Comparison of ENCODE assay signal across 18 cellular contexts in the genomic region with DNA sequence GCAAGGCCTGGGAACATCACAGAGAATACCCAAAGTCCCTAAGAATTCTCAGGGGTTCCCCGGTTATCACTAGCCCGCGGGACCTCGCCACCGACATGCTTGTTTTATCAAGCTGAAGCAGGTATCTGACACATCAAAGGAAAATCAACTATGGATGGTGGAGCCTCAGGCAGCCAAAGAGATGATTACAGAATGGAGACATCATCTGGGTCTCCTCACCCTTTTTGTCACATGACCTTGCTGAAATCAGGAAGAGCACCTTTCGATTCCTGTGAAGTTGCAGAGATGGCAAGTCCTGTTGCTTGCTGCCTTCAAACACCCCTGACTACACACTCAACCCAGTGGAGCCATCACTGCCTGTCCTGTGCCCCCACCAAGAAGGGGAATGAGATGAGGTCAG. TPM values are rescaled to one million over a fixed set of nuclear protein-coding genes. Genes with fewer than 3 reads are reported as not detected.
DNase-seq lines count a peak whose midpoint lies in the region; ATAC-seq and TF ChIP-seq lines count a peak whose summit lies in the region.
"Had no signal": no experiment of that assay in that cellular context is flagged by ENCODE, and none has a peak within 500 bp of the region (broad histone marks: within the 10 kb centered on the region; RNA-seq: fewer than 3 reads in every experiment).

No MANE protein-coding gene starts in this region.

- no peaks in the 10 kb centered on the region for H3K79me2 ChIP-seq in mammary epithelial cell (ENCODE audit: insufficient read depth, low read length)

- no peak for TF ChIP-seq CTCF in mammary epithelial cell (conservative IDR thresholded peaks at IDR 0.05 in 1 of 2, IDR thresholded peaks at IDR 0.05 in 1 of 2; ENCODE audit: extremely low read depth in 1 of 2, insufficient read depth in 1 of 2, low read depth in 1 of 2, low read length in 2 of 2)
- no peak for TF ChIP-seq CTCF in MCF 10A (IDR thresholded peaks at IDR 0.05; ENCODE audit: unreplicated experiment)

- no peaks in the 10 kb centered on the region for H3K9me3 Mint-ChIP-seq in MCF 10A (ENCODE audit: unreplicated experiment)
- H3K9me3 Mint-ChIP-seq in activated T-helper 1 cell treated with anti-CD3 and anti-CD28 coated beads, Interleukin-12 subunit alpha, Interleukin-12 subunit beta, Interleukin-2, Interleukin-4 antibody, amounts not matched to agents 30 ng/mL and 10 ng/mL and 1 ng/mL, durations not matched to agents 14 hours and 24 hours and 36 hours, result no peaks in the 10 kb centered on the region

- H3K27me3 Mint-ChIP-seq in MCF 10A (ENCODE audit: insufficient read depth, unreplicated experiment), result no peaks in the 10 kb centered on the region
- H3K27me3 Mint-ChIP-seq in activated T-helper 1 cell treated with anti-CD3 and anti-CD28 coated beads, Interleukin-12 subunit alpha, Interleukin-12 subunit beta, Interleukin-2, Interleukin-4 antibody, amounts not matched to agents 30 ng/mL and 10 ng/mL and 1 ng/mL, durations not matched to agents 14 hours and 24 hours and 36 hours (ENCODE audit: insufficient read depth), result no peaks in the 10 kb centered on the region

- 96% methylated on average over 6 of the region's 6 CpGs for WGBS in mammary epithelial cell (ENCODE audit: low coverage, missing lambda C conversion rate)

- no peak overlapping the region for H3K4me2 ChIP-seq in mammary epithelial cell (ENCODE audit: insufficient read depth, low read depth, low read length)

- H3K9me3 ChIP-seq in mammary epithelial cell (replicated peaks; ENCODE audit: insufficient read depth, low read length), result no peaks in the 10 kb centered on the region
- H3K9me3 ChIP-seq: Caco-2 had no signal

- dilution Hi-C loops in mammary epithelial cell (cut with HindIII; ENCODE audit: low sequenced_read_pairs), result no loop called here

- no peaks in the 10 kb centered on the region for H3K27me3 ChIP-seq in mammary epithelial cell (ENCODE audit: insufficient read depth, low read length)

- H3K4me1 Mint-ChIP-seq in MCF 10A (ENCODE audit: insufficient read depth, unreplicated experiment), result peaks cover 23% of the 10 kb centered on the region
- H3K4me1 Mint-ChIP-seq in activated T-helper 1 cell treated with anti-CD3 and anti-CD28 coated beads, Interleukin-12 subunit alpha, Interleukin-12 subunit beta, Interleukin-2, Interleukin-4 antibody, amounts not matched to agents 30 ng/mL and 10 ng/mL and 1 ng/mL, durations not matched to agents 14 hours and 24 hours and 36 hours (ENCODE audit: low read depth), result peaks cover 27% of the 10 kb centered on the region

- no peak overlapping the region for H3K4me3 ChIP-seq in mammary epithelial cell (replicated peaks in 1 of 3; ENCODE audit: insufficient read depth in 1 of 3, low read depth in 2 of 3, low read length in 3 of 3)
- H3K4me3 ChIP-seq: GM23248 had no signal

- peaks cover 55% of the 10 kb centered on the region for H3K4me1 ChIP-seq in mammary epithelial cell (ENCODE audit: insufficient read depth, low read length)

- peak overlapping the region; percentile 5 for H3K27ac ChIP-seq in mammary epithelial cell (ENCODE audit: insufficient read depth, low read depth, low read length)
- H3K27ac ChIP-seq: GM23248 had no signal

- no peak overlapping the region for H3K9ac ChIP-seq in mammary epithelial cell (ENCODE audit: insufficient read depth, low read length)
- H3K9ac ChIP-seq: GM23248 had no signal

- H4K20me1 ChIP-seq in mammary epithelial cell (ENCODE audit: insufficient read depth, low read length), result no peaks in the 10 kb centered on the region

- CTCF ChIA-PET in mammary epithelial cell (lab: Charles Lee; ENCODE audit: low non-redundant PET) (no interaction called here), MCF 10A (lab: Yijun Ruan, JAX) (interaction anchor here (0.7 to 1.1 kb wide), 2 partner anchors 18 to 21 kb away, joined by 3 read pairs; no protein-coding TSS in a partner anchor), HEK293T (lab: Yijun Ruan, JAX) (no interaction called here)

- no peak for DNase-seq in mammary epithelial cell
- no peak for DNase-seq in MCF 10A (ENCODE audit: unreplicated experiment)
- no peak for DNase-seq in activated T-helper 1 cell treated with anti-CD3 and anti-CD28 coated beads, Interleukin-12 subunit alpha, Interleukin-12 subunit beta, Interleukin-2, Interleukin-4 antibody, amounts not matched to agents 30 ng/mL and 10 ng/mL and 1 ng/mL, durations not matched to agents 14 hours and 24 hours and 36 hours (ENCODE audit: low spot score)
- DNase-seq in islet precursor cell, result peak; percentile 50
- no peak for DNase-seq in HEK293T (ENCODE audit: extremely low spot score)
- DNase-seq: ACHN; Caco-2; DMS53; KBM-7; NCI-H1436 treated with DMSO at 0.1 percent for 48 hours; NCI-H2029 treated with DMSO at 0.1 percent for 48 hours; NCI-H2171 treated with DMSO at 0.1 percent for 48 hours; NCI-H446 treated with DMSO at 0.1 percent for 48 hours; NK-92 treated with Interleukin-12 subunit alpha and Interleukin-12 subunit beta, amount 100 ng/mL, for 24 hours; SIG-M5 had no signal

- BruUV-seq in mammary epithelial cell (replicated peaks; lab: Mats Ljungman, UMichigan) (no TSS peak), MCF 10A (replicated peaks; lab: Mats Ljungman, UMichigan) (no TSS peak)

- POLR2A ChIA-PET in MCF 10A (lab: Yijun Ruan, JAX) (no interaction called here), HEK293T (lab: Yijun Ruan, JAX) (no interaction called here)

- H3K36me3 Mint-ChIP-seq in MCF 10A (ENCODE audit: insufficient read depth, unreplicated experiment), result peaks cover 5% of the 10 kb centered on the region
- peaks cover 6% of the 10 kb centered on the region for H3K36me3 Mint-ChIP-seq in activated T-helper 1 cell treated with anti-CD3 and anti-CD28 coated beads, Interleukin-12 subunit alpha, Interleukin-12 subunit beta, Interleukin-2, Interleukin-4 antibody, amounts not matched to agents 30 ng/mL and 10 ng/mL and 1 ng/mL, durations not matched to agents 14 hours and 24 hours and 36 hours (ENCODE audit: low read depth)

- no peak overlapping the region for H3K4me3 Mint-ChIP-seq in MCF 10A (ENCODE audit: unreplicated experiment)
- peak overlapping the region; percentile 19 for H3K4me3 Mint-ChIP-seq in activated T-helper 1 cell treated with anti-CD3 and anti-CD28 coated beads, Interleukin-12 subunit alpha, Interleukin-12 subunit beta, Interleukin-2, Interleukin-4 antibody, amounts not matched to agents 30 ng/mL and 10 ng/mL and 1 ng/mL, durations not matched to agents 14 hours and 24 hours and 36 hours

- H3K27ac Mint-ChIP-seq in MCF 10A (ENCODE audit: low read depth, unreplicated experiment), result no peak overlapping the region
- H3K27ac Mint-ChIP-seq in activated T-helper 1 cell treated with anti-CD3 and anti-CD28 coated beads, Interleukin-12 subunit alpha, Interleukin-12 subunit beta, Interleukin-2, Interleukin-4 antibody, amounts not matched to agents 30 ng/mL and 10 ng/mL and 1 ng/mL, durations not matched to agents 14 hours and 24 hours and 36 hours, result peak overlapping the region; percentile 73

- in situ Hi-C loops in mammary epithelial cell (cut with MboI; ENCODE audit: low sequenced_read_pairs in 2 of 2), result no loop called here

- intact Hi-C loops in mammary epithelial cell (cut with micrococcal nuclease) (loop anchor here (5.0 kb wide), 2 partner anchors 76 to 99 kb away; no protein-coding TSS in a partner anchor), MCF 10A (cut with micrococcal nuclease) (no loop called here)
- intact Hi-C loops in activated T-helper 1 cell treated with anti-CD3 and anti-CD28 coated beads, Interleukin-12 subunit alpha, Interleukin-12 subunit beta, Interleukin-2, Interleukin-4 antibody, amounts not matched to agents 30 ng/mL and 10 ng/mL and 1 ng/mL, durations not matched to agents 14 hours and 24 hours and 36 hours (cut with micrococcal nuclease), result no loop called here

- H3K36me3 ChIP-seq in mammary epithelial cell (ENCODE audit: insufficient read depth, low read length), result no peaks in the 10 kb centered on the region

- H2AFZ ChIP-seq in mammary epithelial cell (ENCODE audit: low read depth, low read length), result no peak overlapping the region
- H2AFZ ChIP-seq: GM23248 had no signal

- ATAC-seq in GM19397 (IDR thresholded peaks at IDR 0.05; ENCODE audit: unreplicated experiment) (no peak), GM19023 (IDR thresholded peaks at IDR 0.05; ENCODE audit: unreplicated experiment) (no peak)

TF ChIP-seq in HEK293T, 16 proteins besides CTCF, POLR2A, EP300 and RAD21:
- no peak for TF ChIP-seq TARDBP (IDR thresholded peaks at IDR 0.05)
- TF ChIP-seq SUZ12 (IDR thresholded peaks at IDR 0.05), result no peak
- no peak for TF ChIP-seq ELF4 (IDR thresholded peaks at IDR 0.05)
- no peak for TF ChIP-seq SP1 (IDR thresholded peaks at IDR 0.05)
- no peak for TF ChIP-seq BHLHE40 (IDR thresholded peaks at IDR 0.05; ENCODE audit: borderline replicate concordance)
- no peak for TF ChIP-seq LEF1 (IDR thresholded peaks at IDR 0.05; ENCODE audit: borderline replicate concordance)
- no peak for TF ChIP-seq L3MBTL2 (conservative IDR thresholded peaks at IDR 0.05)

RNA-seq across cellular contexts. Expression of a gene that starts 19.2 kb away (rescaled TPM):
- total RNA-seq in mammary epithelial cell (100 to 1,000 TPM in 1 of 2 donors, 10 to 100 TPM in 1; 68.3 to 115 TPM), MCF 10A (2022) (76.9 and 91.7 TPM in 2 replicates)
- polyA plus RNA-seq in mammary epithelial cell, result 55.2 TPM
- 149 TPM for polyA minus RNA-seq in mammary epithelial cell
- total RNA-seq in activated T-helper 1 cell treated with anti-CD3 and anti-CD28 coated beads, Interleukin-12 subunit alpha, Interleukin-12 subunit beta, Interleukin-2, Interleukin-4 antibody, amounts not matched to agents 30 ng/mL and 10 ng/mL and 1 ng/mL, durations not matched to agents 14 hours and 24 hours and 36 hours, result 168 and 170 TPM in 2 replicates
